Comparison of ENCODE assay signal across 18 cellular contexts in genomic region chr14:89458713-89459112, GRCh38. TPM values are rescaled to one million over a fixed set of nuclear protein-coding genes. Genes with fewer than 3 reads are reported as not detected.
DNase-seq lines count a peak whose midpoint lies in the region; ATAC-seq and TF ChIP-seq lines count a peak whose summit lies in the region.
"Had no signal": no experiment of that assay in that cellular context is flagged by ENCODE, and none has a peak within 500 bp of the region (broad histone marks: within the 10 kb centered on the region; RNA-seq: fewer than 3 reads in every experiment).

No MANE protein-coding gene starts in this region.

- H3K9me3 Mint-ChIP-seq in activated naive CD4-positive, alpha-beta T cell treated with anti-CD3 and anti-CD28 coated beads, Interleukin-2, amount 50 U/mL, for 24 hours, result no peaks in the 10 kb centered on the region
- H3K9me3 Mint-ChIP-seq in activated naive CD4-positive, alpha-beta T cell treated with anti-CD3 and anti-CD28 coated beads, Interleukin-2, amount 50 U/mL, for 72 hours, result no peaks in the 10 kb centered on the region
- no peaks in the 10 kb centered on the region for H3K9me3 Mint-ChIP-seq in activated T-helper 17 cell treated with anti-CD3 and anti-CD28 coated beads, Interleukin-2, amount 50 U/mL, for 72 hours
- no peaks in the 10 kb centered on the region for H3K9me3 Mint-ChIP-seq in stimulated activated memory B cell treated with anti-CD40 and anti-IgM and Interleukin-4, amounts not matched to agents 10 μg/mL and 1 μg/mL and 100 μg/mL, for 72 hours

- peak overlapping the region; percentile 37 for H3K27ac Mint-ChIP-seq in activated naive CD4-positive, alpha-beta T cell treated with anti-CD3 and anti-CD28 coated beads, Interleukin-2, amount 50 U/mL, for 24 hours
- peak overlapping the region in 1 of 2 donors; percentile 30 for H3K27ac Mint-ChIP-seq in activated naive CD4-positive, alpha-beta T cell treated with anti-CD3 and anti-CD28 coated beads, Interleukin-2, amount 50 U/mL, for 72 hours
- peak overlapping the region; percentile 15 for H3K27ac Mint-ChIP-seq in activated T-helper 17 cell treated with anti-CD3 and anti-CD28 coated beads, Interleukin-2, amount 50 U/mL, for 72 hours
- peak overlapping the region; percentile 64 for H3K27ac Mint-ChIP-seq in stimulated activated memory B cell treated with anti-CD40 and anti-IgM and Interleukin-4, amounts not matched to agents 10 μg/mL and 1 μg/mL and 100 μg/mL, for 72 hours

- no peaks in the 10 kb centered on the region for H3K27me3 Mint-ChIP-seq in activated naive CD4-positive, alpha-beta T cell treated with anti-CD3 and anti-CD28 coated beads, Interleukin-2, amount 50 U/mL, for 24 hours
- H3K27me3 Mint-ChIP-seq in activated T-helper 17 cell treated with anti-CD3 and anti-CD28 coated beads, Interleukin-2, amount 50 U/mL, for 72 hours, result no peaks in the 10 kb centered on the region
- no peaks in the 10 kb centered on the region for H3K27me3 Mint-ChIP-seq in stimulated activated memory B cell treated with anti-CD40 and anti-IgM and Interleukin-4, amounts not matched to agents 10 μg/mL and 1 μg/mL and 100 μg/mL, for 72 hours
- H3K27me3 Mint-ChIP-seq: activated naive CD8-positive, alpha-beta T cell had no signal

- ATAC-seq in activated naive CD4-positive, alpha-beta T cell treated with anti-CD3 and anti-CD28 coated beads, Interleukin-2, amount 50 U/mL, for 72 hours, result no peak
- ATAC-seq in activated T-helper 17 cell treated with anti-CD3 and anti-CD28 coated beads, Interleukin-2, amount 50 U/mL, for 72 hours (replicated peaks), result no peak
- ATAC-seq in stimulated activated memory B cell treated with anti-CD40 and anti-IgM and Interleukin-4, amounts not matched to agents 10 μg/mL and 1 μg/mL and 100 μg/mL, for 72 hours, result no peak
- ATAC-seq in GM18505 (IDR thresholded peaks at IDR 0.05; ENCODE audit: unreplicated experiment) (no peak), GM21423 (IDR thresholded peaks at IDR 0.05; ENCODE audit: unreplicated experiment) (no peak)
- ATAC-seq: A549 had no signal

- peaks cover 7% of the 10 kb centered on the region for H3K36me3 Mint-ChIP-seq in activated naive CD4-positive, alpha-beta T cell treated with anti-CD3 and anti-CD28 coated beads, Interleukin-2, amount 50 U/mL, for 24 hours
- H3K36me3 Mint-ChIP-seq in activated naive CD4-positive, alpha-beta T cell treated with anti-CD3 and anti-CD28 coated beads, Interleukin-2, amount 50 U/mL, for 72 hours, result peaks cover 0 to 8% of the 10 kb centered on the region in 2 donors
- H3K36me3 Mint-ChIP-seq in activated T-helper 17 cell treated with anti-CD3 and anti-CD28 coated beads, Interleukin-2, amount 50 U/mL, for 72 hours (ENCODE audit: low read depth), result no peaks in the 10 kb centered on the region
- peaks cover 5% of the 10 kb centered on the region for H3K36me3 Mint-ChIP-seq in stimulated activated memory B cell treated with anti-CD40 and anti-IgM and Interleukin-4, amounts not matched to agents 10 μg/mL and 1 μg/mL and 100 μg/mL, for 72 hours

- H3K4me3 Mint-ChIP-seq in activated naive CD4-positive, alpha-beta T cell treated with anti-CD3 and anti-CD28 coated beads, Interleukin-2, amount 50 U/mL, for 24 hours, result no peak overlapping the region
- H3K4me3 Mint-ChIP-seq in activated T-helper 17 cell treated with anti-CD3 and anti-CD28 coated beads, Interleukin-2, amount 50 U/mL, for 72 hours, result no peak overlapping the region
- H3K4me3 Mint-ChIP-seq in stimulated activated memory B cell treated with anti-CD40 and anti-IgM and Interleukin-4, amounts not matched to agents 10 μg/mL and 1 μg/mL and 100 μg/mL, for 72 hours, result no peak overlapping the region
- H3K4me3 Mint-ChIP-seq: activated naive CD8-positive, alpha-beta T cell had no signal

- no peak for TF ChIP-seq POLR2A in GM18505 (IDR thresholded peaks at IDR 0.05; ENCODE audit: borderline replicate concordance, extremely low read depth, insufficient read depth, insufficient read length)

- no peak for DNase-seq in activated naive CD4-positive, alpha-beta T cell treated with anti-CD3 and anti-CD28 coated beads, Interleukin-2, amount 50 U/mL, for 72 hours (ENCODE audit: low spot score in 2 of 2)
- peak; percentile 9 for DNase-seq in mesenteric fat pad (ENCODE audit: low spot score)
- DNase-seq in NCI-H748 (lab: John Stamatoyannopoulos, UW; ENCODE audit: unreplicated experiment), result no peak
- DNase-seq: central memory CD4-positive, alpha-beta T cell; hypothalamus; Karpas-422; lower lobe of right lung; NCI-H1694 treated with DMSO at 0.1 percent for 48 hours; NCI-H748 treated with DMSO at 0.1 percent for 48 hours; retina; Right ventricle myocardium superior had no signal

- H3K4me1 Mint-ChIP-seq in activated naive CD4-positive, alpha-beta T cell treated with anti-CD3 and anti-CD28 coated beads, Interleukin-2, amount 50 U/mL, for 24 hours, result peaks cover 34% of the 10 kb centered on the region
- H3K4me1 Mint-ChIP-seq in activated T-helper 17 cell treated with anti-CD3 and anti-CD28 coated beads, Interleukin-2, amount 50 U/mL, for 72 hours, result peaks cover 7% of the 10 kb centered on the region
- peaks cover 39% of the 10 kb centered on the region for H3K4me1 Mint-ChIP-seq in stimulated activated memory B cell treated with anti-CD40 and anti-IgM and Interleukin-4, amounts not matched to agents 10 μg/mL and 1 μg/mL and 100 μg/mL, for 72 hours

RNA-seq across cellular contexts. Expression of gene FOXN3, which starts 41.7 kb away (rescaled TPM):
- 100 to 1,000 TPM in 1 of 2 donors, 10 to 100 TPM in 1; 75.3 to 104 TPM for total RNA-seq in activated naive CD4-positive, alpha-beta T cell treated with anti-CD3 and anti-CD28 coated beads, Interleukin-2, amount 50 U/mL, for 72 hours
- total RNA-seq in activated T-helper 17 cell treated with anti-CD3 and anti-CD28 coated beads, Interleukin-2, amount 50 U/mL, for 72 hours, result 10 to 100 TPM; 56.9 to 82.3 TPM
- total RNA-seq in mesenteric fat pad, result 136 TPM
